ENCODE assay signal across 9 cellular contexts in the genomic region with DNA sequence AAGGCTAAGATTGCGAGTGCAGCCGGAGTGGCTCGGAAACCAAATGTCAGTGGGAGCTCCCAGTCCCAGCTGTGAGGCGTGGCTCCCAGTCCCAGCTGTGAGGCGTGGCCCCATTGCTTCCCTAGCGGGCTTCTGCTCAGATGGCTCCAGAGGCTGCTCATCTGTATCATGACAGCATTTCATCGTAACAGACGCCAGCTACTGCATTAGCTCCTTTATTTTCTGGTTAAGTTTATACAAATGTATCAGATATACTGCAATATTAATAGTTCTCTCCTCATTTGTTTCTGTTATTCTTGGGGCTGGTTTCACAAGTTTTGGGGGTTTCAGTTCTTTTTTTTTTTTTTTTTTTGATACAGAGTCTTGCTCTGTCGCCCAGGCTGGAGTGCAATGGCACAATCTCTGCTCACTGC. TPM values are rescaled to one million over a fixed set of nuclear protein-coding genes. Genes with fewer than 3 reads are reported as not detected.
DNase-seq lines count a peak whose midpoint lies in the region; ATAC-seq and TF ChIP-seq lines count a peak whose summit lies in the region.
"Had no signal": no experiment of that assay in that cellular context is flagged by ENCODE, and none has a peak within 500 bp of the region (broad histone marks: within the 10 kb centered on the region; RNA-seq: fewer than 3 reads in every experiment).

No MANE protein-coding gene starts in this region.

- H3K4me3 ChIP-seq in DOHH2 (ENCODE audit: low read length) = peak overlapping the region; percentile 70
- no peak overlapping the region for H3K4me3 ChIP-seq in BE2C (ENCODE audit: low read depth, low read length)

- no peaks in the 10 kb centered on the region for H3K9me3 ChIP-seq in DOHH2 (ENCODE audit: control insufficient read depth, insufficient read depth, low read length)
- no peaks in the 10 kb centered on the region for H3K9me3 ChIP-seq in BE2C

- no peaks in the 10 kb centered on the region for H4K20me1 ChIP-seq in DOHH2 (ENCODE audit: control insufficient read depth, insufficient read depth, low read depth, low read length)

- H3K27ac ChIP-seq in DOHH2 (ENCODE audit: low read depth, low read length) = peak overlapping the region; percentile 97

- H3K9me2 ChIP-seq in DOHH2 (replicated peaks; ENCODE audit: control insufficient read depth, low read length) = no peaks in the 10 kb centered on the region

- H3K4me2 ChIP-seq in DOHH2 (ENCODE audit: low read length) = peak overlapping the region; percentile 98

- H3F3A ChIP-seq in DOHH2 (ENCODE audit: control insufficient read depth, insufficient read depth) = peaks cover 22% of the 10 kb centered on the region

- H3K4me1 ChIP-seq in DOHH2 (ENCODE audit: control insufficient read depth, low read length) = peaks cover 62% of the 10 kb centered on the region
- H3K4me1 ChIP-seq in BE2C = peaks cover 5% of the 10 kb centered on the region

- H3K79me2 ChIP-seq in DOHH2 (ENCODE audit: control insufficient read depth, low read length) = no peaks in the 10 kb centered on the region

- H3K27me3 ChIP-seq in DOHH2 (ENCODE audit: control insufficient read depth, low read length) = no peaks in the 10 kb centered on the region
- H3K27me3 ChIP-seq in BE2C = no peaks in the 10 kb centered on the region

- TF ChIP-seq CTCF in DOHH2 (IDR thresholded peaks at IDR 0.05; ENCODE audit: low read depth, low read length, poor library complexity, severe bottlenecking) (no peak), BE2C (IDR thresholded peaks at IDR 0.05; ENCODE audit: low read depth, low read length) (no peak)

- DNase-seq in RPMI8226 (peak; percentile 59), NCI-H510A (lab: John Stamatoyannopoulos, UW) (no peak), inferior parietal cortex (ENCODE audit: extremely low spot score) (no peak), NCI-H2227 (lab: John Stamatoyannopoulos, UW; ENCODE audit: unreplicated experiment) (no peak), BE2C (no peak)
- DNase-seq: NCI-H2171 had no signal

- ATAC-seq in GM19455 (IDR thresholded peaks at IDR 0.05; ENCODE audit: unreplicated experiment) = peak; percentile 74
- ATAC-seq in HG03064 (IDR thresholded peaks at IDR 0.05; ENCODE audit: low read depth, unreplicated experiment) = peak; percentile 66

- H3K36me3 ChIP-seq in DOHH2 (ENCODE audit: control insufficient read depth, low read length) (no peaks in the 10 kb centered on the region), BE2C (no peaks in the 10 kb centered on the region)

RNA-seq across cellular contexts. Expression of a gene that starts 34.7 kb away (rescaled TPM):
- 0.60 TPM for polyA plus RNA-seq in BE2C (2012; ENCODE audit: insufficient read depth, insufficient read length, low read depth)
